ENCODE assay signal across 13 cellular contexts in genomic region chr1:225442156-225442555, GRCh38. TPM values are rescaled to one million over a fixed set of nuclear protein-coding genes. Genes with fewer than 3 reads are reported as not detected.
A peak's percentile ranks its signal among the peaks of the same experiment; 100 is the strongest.
DNase-seq lines count a peak whose midpoint lies in the region; ATAC-seq and TF ChIP-seq lines count a peak whose summit lies in the region.
"Had no signal": no experiment of that assay in that cellular context is flagged by ENCODE, and none has a peak within 500 bp of the region (broad histone marks: within the 10 kb centered on the region; RNA-seq: fewer than 3 reads in every experiment).

No MANE protein-coding gene starts in this region.

- H3K4me1 Mint-ChIP-seq in activated naive CD4-positive, alpha-beta T cell treated with anti-CD3 and anti-CD28 coated beads, Interleukin-2, amount 10 ng/mL, durations not matched to agents 7 days and 5 days = peaks cover 66% of the 10 kb centered on the region
- peaks cover 58 to 64% (median 60%) of the 10 kb centered on the region in 3 donors for H3K4me1 Mint-ChIP-seq in T-cell

- no peaks in the 10 kb centered on the region for H3K9me3 Mint-ChIP-seq in activated naive CD4-positive, alpha-beta T cell treated with anti-CD3 and anti-CD28 coated beads, Interleukin-2, amount 10 ng/mL, durations not matched to agents 7 days and 5 days
- no peaks in the 10 kb centered on the region for H3K9me3 Mint-ChIP-seq in T-cell
- H3K9me3 Mint-ChIP-seq: dendritic cell treated with granulocyte-macrophage colony-stimulating factor and Interleukin-4, amounts not matched to agents 40 ng/mL and 50 ng/mL, for 4 days had no signal

- H3K4me1 ChIP-seq in right lobe of liver (peaks cover 0 to 61% (median 26%) of the 10 kb centered on the region in 4 donors), thymus (ENCODE audit: control insufficient read depth, insufficient read depth, low read length) (peaks cover 55% of the 10 kb centered on the region)
- H3K4me1 ChIP-seq: BE2C had no signal

- no peaks in the 10 kb centered on the region for H3K36me3 Mint-ChIP-seq in activated naive CD4-positive, alpha-beta T cell treated with anti-CD3 and anti-CD28 coated beads, Interleukin-2, amount 10 ng/mL, durations not matched to agents 7 days and 5 days
- no peaks in the 10 kb centered on the region for H3K36me3 Mint-ChIP-seq in T-cell

- WGBS in right lobe of liver (ENCODE audit: insufficient coverage, low coverage, low lambda C conversion rate, missing lambda C conversion rate) = 50% methylated on average over 1 of the region's 2 CpGs
- 39% methylated on average over 2 of the region's 2 CpGs for WGBS in thymus

- CTCF ChIA-PET in activated naive CD4-positive, alpha-beta T cell treated with anti-CD3 and anti-CD28 coated beads, Interleukin-2, amount 10 ng/mL, durations not matched to agents 7 days and 5 days (lab: Charles Lee) = interaction anchor here (1.2 to 3.0 kb wide), 3 partner anchors 9 to 26 kb away, joined by 4 to 18 read pairs (median 10); partner anchors contain the start of gene LBR
- CTCF ChIA-PET in T-cell (lab: Charles Lee) = interaction anchor here in 1 of 2 donors (1.0 to 5.0 kb wide), 3 partner anchors 14 to 18 kb away, joined by 5 to 43 read pairs (median 7); partner anchors contain the start of gene LBR

- peak overlapping the region; percentile 61 to 87 (median 76) for H3K27ac ChIP-seq in right lobe of liver
- H3K27ac ChIP-seq in thymus (ENCODE audit: low read depth) = peak overlapping the region; percentile 89

- TF ChIP-seq POLR2A in right lobe of liver (IDR thresholded peaks at IDR 0.05) = no peak

- no peak for DNase-seq in activated naive CD4-positive, alpha-beta T cell treated with anti-CD3 and anti-CD28 coated beads, Interleukin-2, amount 10 ng/mL, durations not matched to agents 7 days and 5 days
- DNase-seq in activated naive CD4-positive, alpha-beta T cell (lab: John Stamatoyannopoulos, UW) = no peak
- DNase-seq in T-cell (no peak), right lobe of liver (no peak), HK-2 (ENCODE audit: unreplicated experiment) (no peak), cerebellar cortex (ENCODE audit: low spot score) (no peak)
- DNase-seq: BE2C, left ventricle myocardium superior, NCI-H2107 had no signal

- peaks cover 1% of the 10 kb centered on the region for H3K27me3 Mint-ChIP-seq in activated naive CD4-positive, alpha-beta T cell treated with anti-CD3 and anti-CD28 coated beads, Interleukin-2, amount 10 ng/mL, durations not matched to agents 7 days and 5 days
- no peaks in the 10 kb centered on the region for H3K27me3 Mint-ChIP-seq in T-cell
- H3K27me3 Mint-ChIP-seq: dendritic cell treated with granulocyte-macrophage colony-stimulating factor and Interleukin-4, amounts not matched to agents 40 ng/mL and 50 ng/mL, for 4 days had no signal

- intact Hi-C loops in right lobe of liver (cut with DNase I) = no loop called here

- no peak for TF ChIP-seq CTCF in right lobe of liver (IDR thresholded peaks at IDR 0.05)

- H3K9me3 ChIP-seq in right lobe of liver (peaks cover 0 to 3% (median 0%) of the 10 kb centered on the region in 4 donors), thymus (ENCODE audit: control insufficient read depth) (no peaks in the 10 kb centered on the region)
- H3K9me3 ChIP-seq: BE2C, thyroid gland had no signal

- ATAC-seq in T-cell (replicated peaks in 1 of 4) (no peak), right lobe of liver (no peak), GM21576 (IDR thresholded peaks at IDR 0.05; ENCODE audit: unreplicated experiment) (no peak)
- ATAC-seq: left ventricle myocardium superior had no signal

- H3K27ac Mint-ChIP-seq in activated naive CD4-positive, alpha-beta T cell treated with anti-CD3 and anti-CD28 coated beads, Interleukin-2, amount 10 ng/mL, durations not matched to agents 7 days and 5 days = peak overlapping the region; percentile 89
- H3K27ac Mint-ChIP-seq in T-cell = peak overlapping the region; percentile 87 to 93

- H3K36me3 ChIP-seq in right lobe of liver (no peaks in the 10 kb centered on the region), thymus (ENCODE audit: control insufficient read depth, insufficient read depth) (no peaks in the 10 kb centered on the region)
- H3K36me3 ChIP-seq: BE2C, thyroid gland had no signal

- POLR2A ChIA-PET in T-cell (lab: Charles Lee) = interaction anchor here in 1 of 2 donors (1.0 kb wide), 1 partner anchor 17 kb away, joined by 4 read pairs; no protein-coding TSS in a partner anchor

- H3K4me3 ChIP-seq in right lobe of liver = no peak overlapping the region
- H3K4me3 ChIP-seq in thymus (ENCODE audit: low read length) = no peak overlapping the region
- H3K4me3 ChIP-seq: thyroid gland had no signal

- no peaks in the 10 kb centered on the region for H3K27me3 ChIP-seq in right lobe of liver
- H3K27me3 ChIP-seq in thymus (ENCODE audit: control insufficient read depth, insufficient read depth) = no peaks in the 10 kb centered on the region
- H3K27me3 ChIP-seq: BE2C, thyroid gland had no signal

- peak overlapping the region; percentile 48 for H3K4me3 Mint-ChIP-seq in activated naive CD4-positive, alpha-beta T cell treated with anti-CD3 and anti-CD28 coated beads, Interleukin-2, amount 10 ng/mL, durations not matched to agents 7 days and 5 days
- peak overlapping the region; percentile 17 to 62 (median 45) for H3K4me3 Mint-ChIP-seq in T-cell
- H3K4me3 Mint-ChIP-seq: dendritic cell treated with granulocyte-macrophage colony-stimulating factor and Interleukin-4, amounts not matched to agents 40 ng/mL and 50 ng/mL, for 4 days had no signal

RNA-seq across cellular contexts. Expression of gene LBR, which starts 14.3 kb away (rescaled TPM):
- total RNA-seq in T-cell = 100 to 1,000 TPM; 105 to 142 (median 118) TPM
- total RNA-seq in right lobe of liver = 10 to 100 TPM; 21.9 to 41.8 (median 31.4) TPM
- polyA plus RNA-seq in thymus = 71.1 TPM
